ENCODE assay signal across 1 cellular context in the genomic region with DNA sequence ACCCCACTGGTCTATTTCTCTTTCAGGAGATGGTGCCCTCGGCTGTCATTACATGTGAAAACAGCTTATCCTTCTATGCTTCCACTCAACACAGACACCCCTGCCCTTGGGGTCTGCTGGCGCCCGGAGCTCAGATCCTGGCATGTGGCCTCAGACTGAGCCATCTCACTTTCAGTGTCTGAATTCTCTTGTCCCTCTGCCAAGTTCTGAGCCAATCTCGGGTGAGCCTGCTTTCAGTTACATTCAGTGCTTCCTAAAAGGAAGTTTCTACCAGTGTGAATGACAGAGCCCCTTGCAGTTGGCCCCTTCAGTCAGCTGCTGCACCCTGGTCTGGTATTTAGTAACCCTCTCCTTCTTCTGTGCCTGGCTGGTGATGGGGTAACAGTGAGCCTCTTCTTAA.
TF ChIP-seq lines count a peak whose summit lies in the region.

No MANE protein-coding gene starts in this region.

TF ChIP-seq in SK-N-SH, 30 proteins besides CTCF, POLR2A, EP300 and RAD21 (continued from another document):
- TF ChIP-seq, protein P1, sequence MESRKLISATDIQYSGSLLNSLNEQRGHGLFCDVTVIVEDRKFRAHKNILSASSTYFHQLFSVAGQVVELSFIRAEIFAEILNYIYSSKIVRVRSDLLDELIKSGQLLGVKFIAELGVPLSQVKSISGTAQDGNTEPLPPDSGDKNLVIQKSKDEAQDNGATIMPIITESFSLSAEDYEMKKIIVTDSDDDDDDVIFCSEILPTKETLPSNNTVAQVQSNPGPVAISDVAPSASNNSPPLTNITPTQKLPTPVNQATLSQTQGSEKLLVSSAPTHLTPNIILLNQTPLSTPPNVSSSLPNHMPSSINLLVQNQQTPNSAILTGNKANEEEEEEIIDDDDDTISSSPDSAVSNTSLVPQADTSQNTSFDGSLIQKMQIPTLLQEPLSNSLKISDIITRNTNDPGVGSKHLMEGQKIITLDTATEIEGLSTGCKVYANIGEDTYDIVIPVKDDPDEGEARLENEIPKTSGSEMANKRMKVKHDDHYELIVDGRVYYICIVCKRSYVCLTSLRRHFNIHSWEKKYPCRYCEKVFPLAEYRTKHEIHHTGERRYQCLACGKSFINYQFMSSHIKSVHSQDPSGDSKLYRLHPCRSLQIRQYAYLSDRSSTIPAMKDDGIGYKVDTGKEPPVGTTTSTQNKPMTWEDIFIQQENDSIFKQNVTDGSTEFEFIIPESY (IDR thresholded peaks at IDR 0.05; ENCODE audit: borderline replicate concordance, low read depth): no peak
- TF ChIP-seq NFIC (IDR thresholded peaks at IDR 0.05; ENCODE audit: borderline replicate concordance): peak; percentile 84
- TF ChIP-seq, protein P2, sequence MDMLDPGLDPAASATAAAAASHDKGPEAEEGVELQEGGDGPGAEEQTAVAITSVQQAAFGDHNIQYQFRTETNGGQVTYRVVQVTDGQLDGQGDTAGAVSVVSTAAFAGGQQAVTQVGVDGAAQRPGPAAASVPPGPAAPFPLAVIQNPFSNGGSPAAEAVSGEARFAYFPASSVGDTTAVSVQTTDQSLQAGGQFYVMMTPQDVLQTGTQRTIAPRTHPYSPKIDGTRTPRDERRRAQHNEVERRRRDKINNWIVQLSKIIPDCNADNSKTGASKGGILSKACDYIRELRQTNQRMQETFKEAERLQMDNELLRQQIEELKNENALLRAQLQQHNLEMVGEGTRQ (IDR thresholded peaks at IDR 0.05; ENCODE audit: borderline replicate concordance, low read depth, low read length): no peak
- TF ChIP-seq CHD2 (IDR thresholded peaks at IDR 0.05; ENCODE audit: low read length, partially characterized antibody): peak; percentile 41
- TF ChIP-seq JUND (IDR thresholded peaks at IDR 0.05): no peak
- peak; percentile 40 for TF ChIP-seq GATA2 (CRISPR knock-in tag; IDR thresholded peaks at IDR 0.05)
- TF ChIP-seq TCF12 (IDR thresholded peaks at IDR 0.05): peak; percentile 70
TF ChIP-seq in SK-N-SH: peak in this region for 10.
